Comparison of ENCODE assay signal across 10 cellular contexts in genomic region chr15:36887214-36888017, GRCh38.
DNase-seq lines count a peak whose midpoint lies in the region; ATAC-seq lines count a peak whose summit lies in the region.
"Had no signal": no experiment of that assay in that cellular context is flagged by ENCODE, and none has a peak within 500 bp of the region (broad histone marks: within the 10 kb centered on the region; RNA-seq: fewer than 3 reads in every experiment).

No MANE protein-coding gene starts in this region.

- peaks cover 39% of the 10 kb centered on the region; the same call in 1 of the 2 replicates for H3K4me1 ChIP-seq in iPS-20b (ENCODE audit: insufficient read depth, low read length)

- H3K27me3 ChIP-seq in H7 (ENCODE audit: control insufficient read depth, insufficient read depth, low read length), result peaks cover 91% of the 10 kb centered on the region
- peaks cover 98% of the 10 kb centered on the region for H3K27me3 ChIP-seq in iPS-20b (ENCODE audit: insufficient read depth, low read length)

- ATAC-seq in GM19328 (IDR thresholded peaks at IDR 0.05; ENCODE audit: unreplicated experiment), result no peak

- DNase-seq in H7 (peak; percentile 74), astrocyte of the hippocampus (ENCODE audit: low read depth, low spot score) (peak; percentile 77), HK-2 (ENCODE audit: unreplicated experiment) (no peak), cerebellum (ENCODE audit: low spot score) (no peak)
- no peak for DNase-seq in central memory CD4-positive, alpha-beta T cell
- DNase-seq: SIG-M5 had no signal

- H3K4me3 ChIP-seq in H7 (ENCODE audit: insufficient read depth, low read depth, low read length) (peak overlapping the region; percentile 1; the same call in 1 of the 2 replicates), iPS-20b (ENCODE audit: low read length) (peak overlapping the region; percentile 57), skin epidermis (peak overlapping the region in 5 of 7 experiments; percentile 7 to 36 (median 16))

- no peaks in the 10 kb centered on the region for H3K9me3 ChIP-seq in iPS-20b (ENCODE audit: insufficient read depth, low read depth, low read length)

- no peak overlapping the region for H3K9ac ChIP-seq in iPS-20b (ENCODE audit: low read depth, low read length)
- H3K9ac ChIP-seq: KMS-11 had no signal

- no peak overlapping the region for H3K27ac ChIP-seq in iPS-20b (ENCODE audit: low read length)
- H3K27ac ChIP-seq in skin epidermis, result no peak overlapping the region
- H3K27ac ChIP-seq: KMS-11 had no signal

- H3K36me3 ChIP-seq in H7 (replicated peaks; ENCODE audit: control insufficient read depth, insufficient read depth, low read length) (no peaks in the 10 kb centered on the region), iPS-20b (ENCODE audit: insufficient read depth, low read depth, low read length) (no peaks in the 10 kb centered on the region)

Comparison
In these comparisons a context has a peak if more than half of its experiments do, and no peak if none do; other contexts are left out.
1. DNase-seq: peak in H7 (single experiment) and astrocyte of the hippocampus (single experiment); none in central memory CD4-positive, alpha-beta T cell (single experiment), HK-2 (single experiment) and cerebellum (single experiment).
2. H3K4me3 ChIP-seq: peak in every context shown above with its lines; median percentile 57 in iPS-20b; 16 in skin epidermis; 1 in H7.